Comparison of ENCODE assay signal across 9 cellular contexts in the genomic region with DNA sequence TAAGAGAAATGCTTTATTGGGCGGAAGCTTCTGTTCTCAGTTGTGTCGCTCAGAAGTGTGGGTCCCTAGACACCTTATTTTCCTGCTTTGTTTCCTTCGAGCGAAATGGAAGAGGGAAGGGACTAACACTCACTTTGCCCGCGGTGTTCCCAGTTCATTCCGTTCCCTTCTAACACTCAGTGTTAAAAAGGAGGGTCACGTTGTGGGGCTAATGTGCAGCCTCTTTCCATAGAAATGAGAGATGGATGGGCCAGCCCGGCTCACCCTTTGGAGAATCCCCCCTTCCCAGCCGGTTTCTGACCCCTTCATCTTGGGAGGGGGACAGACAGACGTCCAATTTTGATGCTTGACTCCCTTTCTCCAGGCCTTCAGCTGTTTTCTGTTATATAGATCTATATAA. TPM values are rescaled to one million over a fixed set of nuclear protein-coding genes. Genes with fewer than 3 reads are reported as not detected.
DNase-seq lines count a peak whose midpoint lies in the region; ATAC-seq and TF ChIP-seq lines count a peak whose summit lies in the region.
"Had no signal": no experiment of that assay in that cellular context is flagged by ENCODE, and none has a peak within 500 bp of the region (broad histone marks: within the 10 kb centered on the region; RNA-seq: fewer than 3 reads in every experiment).

No MANE protein-coding gene starts in this region.

- H3K36me3 Mint-ChIP-seq in CD14-positive monocyte (peaks cover 24 to 30% of the 10 kb centered on the region in 2 donors), natural killer cell (no peaks in the 10 kb centered on the region)

- H3K27ac ChIP-seq in HUES64 (ENCODE audit: low read depth, low read length) (no peak overlapping the region), duodenal mucosa (ENCODE audit: low read depth, low read length) (no peak overlapping the region)

- H3K4me1 Mint-ChIP-seq in CD14-positive monocyte (peaks cover 57% of the 10 kb centered on the region), natural killer cell (peaks cover 41 to 65% of the 10 kb centered on the region in 2 donors)

- H3K9me3 Mint-ChIP-seq in CD14-positive monocyte (peaks cover 0 to 2% (median 0%) of the 10 kb centered on the region in 7 donors), natural killer cell (no peaks in the 10 kb centered on the region)

- H3K4me3 ChIP-seq in HUES64 (ENCODE audit: low read length): peak overlapping the region; percentile 70
- peak overlapping the region; percentile 69 to 76 for H3K4me3 ChIP-seq in duodenal mucosa (ENCODE audit: low read depth in 1 of 2, low read length in 2 of 2)

- DNase-seq in CD14-positive monocyte (ENCODE audit: low spot score): no peak
- DNase-seq in natural killer cell: no peak
- no peak for DNase-seq in central memory CD4-positive, alpha-beta T cell
- DNase-seq in D341Med (ENCODE audit: low spot score): no peak
- DNase-seq: stimulated activated CD4-positive, alpha-beta T cell treated with anti-CD3 and anti-CD28 coated beads, Interleukin-4, amount 100 ng/mL, for 1 hour had no signal

- WGBS in HUES64: 70% methylated on average over 11 of the region's 11 CpGs

- H3K4me3 Mint-ChIP-seq in CD14-positive monocyte (peak overlapping the region; percentile 94 to 97), natural killer cell (peak overlapping the region; percentile 95)

- H3K4me1 ChIP-seq in HUES64 (ENCODE audit: insufficient read depth, low read length): peaks cover 32% of the 10 kb centered on the region
- H3K4me1 ChIP-seq in duodenal mucosa (ENCODE audit: control insufficient read depth in 1 of 2, insufficient read depth in 2 of 2, low read length in 2 of 2): peaks cover 30 to 33% of the 10 kb centered on the region in 2 donors

- H3K27me3 ChIP-seq in HUES64 (ENCODE audit: insufficient read depth, low read length) (peaks cover 9% of the 10 kb centered on the region), duodenal mucosa (ENCODE audit: control insufficient read depth in 1 of 2, insufficient read depth in 2 of 2, low read length in 2 of 2) (no peaks in the 10 kb centered on the region)

- intact Hi-C loops in CD14-positive monocyte (cut with micrococcal nuclease): no loop called here
- intact Hi-C loops in natural killer cell (cut with micrococcal nuclease): no loop called here

- no peaks in the 10 kb centered on the region for H3K9me3 ChIP-seq in HUES64 (ENCODE audit: insufficient read depth, low read depth, low read length)
- no peaks in the 10 kb centered on the region for H3K9me3 ChIP-seq in duodenal mucosa (ENCODE audit: control insufficient read depth in 1 of 2, low read length in 2 of 2)

- H3K27ac Mint-ChIP-seq in CD14-positive monocyte (peak overlapping the region in 6 of 7 donors; percentile 88 to 97 (median 95)), natural killer cell (no peak overlapping the region)

- TF ChIP-seq CTCF in CD14-positive monocyte (IDR thresholded peaks at IDR 0.05) (no peak), natural killer cell (IDR thresholded peaks at IDR 0.05) (no peak)

- H3K36me3 ChIP-seq in HUES64 (ENCODE audit: insufficient read depth, low read length): no peaks in the 10 kb centered on the region
- H3K36me3 ChIP-seq in duodenal mucosa (ENCODE audit: control insufficient read depth in 1 of 2, insufficient read depth in 2 of 2, low read length in 2 of 2): peaks cover 0 to 7% of the 10 kb centered on the region in 2 donors

- H3K27me3 Mint-ChIP-seq in CD14-positive monocyte (ENCODE audit: low read depth in 3 of 3) (no peaks in the 10 kb centered on the region), natural killer cell (ENCODE audit: low read depth in 2 of 2) (no peaks in the 10 kb centered on the region)

- ATAC-seq in natural killer cell (no peak), GM19452 (IDR thresholded peaks at IDR 0.05; ENCODE audit: unreplicated experiment) (no peak), HG03565 (IDR thresholded peaks at IDR 0.05; ENCODE audit: unreplicated experiment) (no peak)

- no peak overlapping the region for H3K9ac ChIP-seq in HUES64 (ENCODE audit: low read depth, low read length)
- H3K9ac ChIP-seq in duodenal mucosa (ENCODE audit: low read depth in 1 of 2, low read length in 2 of 2): peak overlapping the region; percentile 8 to 26

RNA-seq across cellular contexts. Expression of a gene that starts 2.3 kb away (rescaled TPM):
- polyA plus RNA-seq in CD14-positive monocyte: 1 to 10 TPM; 7.2 to 7.6 TPM
- 14.7 TPM for polyA plus RNA-seq in HUES64 (2013, experiment 1 of 2)
- 18.6 TPM for polyA plus RNA-seq in HUES64 (2013, experiment 2 of 2)
- total RNA-seq in natural killer cell: 10 to 100 TPM; 47.1 to 68.6 (median 50.7) TPM

Comparison
In these comparisons a context has a peak if more than half of its experiments do, and no peak if none do; other contexts are left out.
1. H3K27ac Mint-ChIP-seq: peak in CD14-positive monocyte (6 of 7); none in natural killer cell (0 of 2).